Comparison of ENCODE assay signal across 16 cellular contexts in genomic region chr7:16365952-16366351, GRCh38. TPM values are rescaled to one million over a fixed set of nuclear protein-coding genes. Genes with fewer than 3 reads are reported as not detected.
DNase-seq lines count a peak whose midpoint lies in the region; ATAC-seq lines count a peak whose summit lies in the region.
"Had no signal": no experiment of that assay in that cellular context is flagged by ENCODE, and none has a peak within 500 bp of the region (broad histone marks: within the 10 kb centered on the region; RNA-seq: fewer than 3 reads in every experiment).

No MANE protein-coding gene starts in this region.

- peak; percentile 38 for ATAC-seq in GM18498 (IDR thresholded peaks at IDR 0.05; ENCODE audit: unreplicated experiment)
- ATAC-seq in GM18867 (IDR thresholded peaks at IDR 0.05; ENCODE audit: unreplicated experiment), result peak; percentile 34
- ATAC-seq in HG03175 (IDR thresholded peaks at IDR 0.05; ENCODE audit: unreplicated experiment), result peak; percentile 32
- no peak for ATAC-seq in GM21367 (IDR thresholded peaks at IDR 0.05; ENCODE audit: unreplicated experiment)
- ATAC-seq: GM23338 had no signal

- no peak for DNase-seq in mesenchymal stem cell
- DNase-seq in activated effector memory CD4-positive, alpha-beta T cell treated with Interleukin-2 at 50 U/mL for 16 hours, result no peak
- DNase-seq in MV-4-11 (lab: John Stamatoyannopoulos, UW), result no peak
- DNase-seq: ACHN; CD4-positive, CD25-positive, alpha-beta regulatory T cell; DMS153; DMS79 treated with DMSO at 0.1 percent for 48 hours; EL; H7 had no signal

- no peak overlapping the region for H3K9ac ChIP-seq in mesenchymal stem cell (ENCODE audit: low read length)
- H3K9ac ChIP-seq: BLaER1 treated with 17β-estradiol and CSF1 and Interleukin-3, amounts not matched to agents 10 nM and 100 nM; KMS-11 had no signal

- H2BK15ac ChIP-seq in mesenchymal stem cell (ENCODE audit: low read depth, poor library complexity, severe bottlenecking), result no peak overlapping the region

- H2BK120ac ChIP-seq in mesenchymal stem cell (ENCODE audit: low read depth, low read length), result no peak overlapping the region

- peaks cover 0 to 3% of the 10 kb centered on the region in 2 experiments for H3K36me3 ChIP-seq in mesenchymal stem cell (ENCODE audit: control insufficient read depth in 1 of 2, insufficient read depth in 2 of 2, low read depth in 1 of 2, low read length in 2 of 2)
- H3K36me3 ChIP-seq: BLaER1 treated with 17β-estradiol and CSF1 and Interleukin-3, amounts not matched to agents 10 nM and 100 nM had no signal

- no peak overlapping the region for H4K8ac ChIP-seq in mesenchymal stem cell (ENCODE audit: low read length)

- peaks cover 1% of the 10 kb centered on the region for H3K79me1 ChIP-seq in mesenchymal stem cell (replicated peaks; ENCODE audit: low read length, poor library complexity, severe bottlenecking)

- no peak overlapping the region for H3K18ac ChIP-seq in mesenchymal stem cell (ENCODE audit: low read depth in 1 of 2, low read length in 2 of 2)

- H3K9me3 ChIP-seq in mesenchymal stem cell (ENCODE audit: control insufficient read depth, low read length), result no peaks in the 10 kb centered on the region

- no peak overlapping the region for H3K4me2 ChIP-seq in mesenchymal stem cell (ENCODE audit: low read length, poor library complexity, severe bottlenecking)
- H3K4me2 ChIP-seq: GM23338, KMS-11 had no signal

- H4K91ac ChIP-seq in mesenchymal stem cell (ENCODE audit: low read length), result no peak overlapping the region

- WGBS in mesenchymal stem cell, result 94% methylated on average over 3 of the region's 3 CpGs

- no peak overlapping the region for H3K27ac ChIP-seq in mesenchymal stem cell (ENCODE audit: low read length, poor library complexity, severe bottlenecking)
- H3K27ac ChIP-seq: BLaER1 treated with 17β-estradiol and CSF1 and Interleukin-3, amounts not matched to agents 10 nM and 100 nM; KMS-11 had no signal

- H3K4me1 ChIP-seq in mesenchymal stem cell (ENCODE audit: control insufficient read depth, insufficient read depth, low read depth, low read length), result peaks cover 3% of the 10 kb centered on the region

- no peaks in the 10 kb centered on the region for H3K27me3 ChIP-seq in mesenchymal stem cell (ENCODE audit: control insufficient read depth in 1 of 2, insufficient read depth in 1 of 2, low read length in 2 of 2)
- H3K27me3 ChIP-seq: BLaER1 treated with 17β-estradiol and CSF1 and Interleukin-3, amounts not matched to agents 10 nM and 100 nM had no signal

- no peak overlapping the region for H2BK12ac ChIP-seq in mesenchymal stem cell (ENCODE audit: low read length in 2 of 2)

- H2AFZ ChIP-seq in mesenchymal stem cell (ENCODE audit: low read depth, low read length), result no peak overlapping the region
- H2AFZ ChIP-seq: GM23338 had no signal

- H2BK5ac ChIP-seq in mesenchymal stem cell (ENCODE audit: low read depth, low read length, poor library complexity, severe bottlenecking), result no peak overlapping the region

- H2AK5ac ChIP-seq in mesenchymal stem cell (ENCODE audit: low read length, severe bottlenecking), result peak overlapping the region; percentile 85

- no peak overlapping the region for H3K4ac ChIP-seq in mesenchymal stem cell (ENCODE audit: low read depth in 1 of 2, low read length in 2 of 2)

- no peak overlapping the region for H3K23ac ChIP-seq in mesenchymal stem cell (ENCODE audit: low read length in 2 of 2)

- H3K14ac ChIP-seq in mesenchymal stem cell (ENCODE audit: low read length in 2 of 2), result no peak overlapping the region

- H3K4me3 ChIP-seq in mesenchymal stem cell (ENCODE audit: insufficient read depth in 1 of 2, low read depth in 1 of 2, low read length in 2 of 2), result no peak overlapping the region
- H3K4me3 ChIP-seq: BLaER1 treated with 17β-estradiol and CSF1 and Interleukin-3, amounts not matched to agents 10 nM and 100 nM; GM23338 had no signal

RNA-seq across cellular contexts. Expression of gene CRPPA, which starts 55.4 kb away (rescaled TPM):
- polyA plus RNA-seq in mesenchymal stem cell (2013, experiment 1 of 2), result 0.73 TPM
- polyA plus RNA-seq in mesenchymal stem cell (2013, experiment 2 of 2), result 1.1 TPM
